ENCODE assay signal across 10 cellular contexts in the genomic region with DNA sequence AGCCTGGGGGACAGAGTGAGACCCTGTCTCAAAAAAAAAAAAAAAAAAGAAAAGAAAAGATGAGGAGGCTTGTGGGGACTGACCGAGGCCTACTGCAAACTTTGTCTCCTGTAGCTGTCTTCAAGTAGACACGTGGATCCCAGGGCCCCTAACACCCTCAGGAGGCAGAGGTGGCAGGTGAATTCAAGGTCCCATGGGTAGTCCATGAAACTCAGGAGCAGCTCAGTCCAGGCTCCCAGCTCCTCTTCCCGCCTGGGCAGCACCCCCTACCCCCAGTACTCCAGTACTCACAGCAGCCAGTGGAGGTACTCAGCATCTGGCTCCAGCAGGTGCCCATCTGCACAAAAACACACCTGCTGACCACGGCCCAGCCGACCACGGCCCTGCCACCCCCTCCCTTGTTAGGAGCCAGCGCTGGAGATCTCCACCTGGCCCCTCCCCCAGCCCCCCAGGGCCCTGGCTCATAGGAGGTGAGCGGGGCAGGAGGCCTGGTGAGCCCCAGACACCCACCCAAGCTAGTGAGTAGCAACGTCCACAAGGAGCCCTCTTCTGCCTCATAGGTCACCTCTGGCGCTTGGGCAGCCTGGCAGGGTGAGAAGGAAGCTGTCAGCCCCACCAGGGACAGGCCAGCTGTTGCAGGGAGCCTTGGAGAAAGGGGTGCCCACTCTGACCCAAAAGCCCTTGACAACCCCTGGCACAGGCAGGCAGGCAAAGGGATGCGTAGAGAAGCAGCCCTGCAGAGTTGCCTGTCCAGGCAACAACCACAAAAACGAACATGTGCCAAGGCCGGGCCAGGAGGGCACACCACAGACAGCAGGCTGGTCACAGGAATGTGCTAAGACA.
"Had no signal": no experiment of that assay in that cellular context is flagged by ENCODE, and none has a peak within 500 bp of the region (broad histone marks: within the 10 kb centered on the region; RNA-seq: fewer than 3 reads in every experiment).

No MANE protein-coding gene starts in this region.

- DNase-seq: activated B cell treated with CpG ODN at 0.5 μM for 24 hours; activated effector memory CD4-positive, alpha-beta T cell treated with anti-CD3 and anti-CD28 coated beads, Interleukin-2, amount 50 U/mL, for 16 hours; activated T-cell treated with anti-CD3 and anti-CD28 coated beads, Interleukin-2, amount 50 U/mL, for 1 hour; endodermal cell; erythroblast; thyroid gland; uterus had no signal

- H3K27ac ChIP-seq: thyroid gland, uterus had no signal

- H3K36me3 ChIP-seq: uterus had no signal

- H3K27me3 ChIP-seq: thyroid gland, uterus had no signal

- H3K4me2 ChIP-seq: smooth muscle cell had no signal

- ATAC-seq: stimulated activated effector memory CD8-positive, alpha-beta T cell treated with anti-CD3 and anti-CD28 coated beads, Interleukin-12 subunit alpha, Interleukin-12 subunit beta, amount 100 ng/mL, for 72 hours had no signal

- FAIRE-seq: bronchial epithelial cell had no signal

- H3K4me3 ChIP-seq: smooth muscle cell, thyroid gland, uterus had no signal

- H3K9me3 ChIP-seq: thyroid gland, uterus had no signal
